Comparison of ENCODE assay signal across 9 cellular contexts in the genomic region with DNA sequence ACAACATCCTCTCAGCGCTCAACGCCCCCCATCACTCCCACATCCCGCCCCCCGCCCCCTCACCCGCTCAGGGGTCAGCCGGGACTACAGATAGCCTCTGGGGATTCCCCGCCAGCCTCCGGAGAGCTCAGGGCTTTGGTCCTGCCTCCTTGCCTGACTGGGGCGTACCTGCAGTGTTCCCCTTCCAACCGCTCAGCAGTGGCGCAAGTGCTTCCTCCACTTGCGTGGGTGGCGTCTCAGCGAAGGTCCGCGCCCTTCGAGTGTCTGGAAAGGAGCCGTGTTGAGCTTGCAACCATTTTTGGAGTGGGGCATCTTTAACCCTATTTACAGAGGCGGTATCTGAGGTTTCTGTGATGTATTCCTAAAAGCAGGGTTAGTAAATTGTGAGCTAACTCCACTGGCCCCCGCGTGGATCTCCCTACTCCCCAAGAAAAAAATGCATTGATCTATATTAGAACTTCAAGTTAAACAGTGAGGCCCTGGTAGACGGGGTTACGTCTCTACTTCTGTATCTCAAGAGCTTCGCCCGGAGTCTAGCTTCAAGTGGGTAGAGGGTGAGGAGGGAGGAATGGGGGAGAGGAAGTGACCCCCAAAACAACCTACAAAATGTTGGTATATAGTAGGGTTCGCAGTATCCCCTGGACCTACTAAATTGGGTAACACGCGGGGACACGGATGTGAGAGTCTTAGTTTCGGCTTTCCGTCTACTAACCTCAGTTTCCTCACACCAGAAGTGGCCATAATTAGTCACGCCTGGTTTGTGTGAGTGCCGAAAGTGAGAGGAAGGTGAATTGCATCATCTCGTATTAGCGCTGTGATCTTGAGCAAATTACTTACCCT. TPM values are rescaled to one million over a fixed set of nuclear protein-coding genes. Genes with fewer than 3 reads are reported as not detected.
DNase-seq lines count a peak whose midpoint lies in the region; ATAC-seq, FAIRE-seq and TF ChIP-seq lines count a peak whose summit lies in the region.
"Had no signal": no experiment of that assay in that cellular context is flagged by ENCODE, and none has a peak within 500 bp of the region (broad histone marks: within the 10 kb centered on the region; RNA-seq: fewer than 3 reads in every experiment).

No MANE protein-coding gene starts in this region.

- CTCF ChIA-PET in K562 (lab: Yijun Ruan, JAX; ENCODE audit: low intra/inter-chr PET ratio), result no interaction called here

- H3K9me3 ChIP-seq in K562 (replicated peaks; ENCODE audit: control insufficient read depth, insufficient read depth, low read depth, low read length) (no peaks in the 10 kb centered on the region), smooth muscle cell (replicated peaks; ENCODE audit: low read depth) (no peaks in the 10 kb centered on the region)

- TF ChIP-seq CTCF in HL-60 (IDR thresholded peaks at IDR 0.05; ENCODE audit: insufficient read depth, low read length) (no peak), K562 (IDR thresholded peaks at IDR 0.05 in 2 of 3, conservative IDR thresholded peaks at IDR 0.05 in 1 of 3; ENCODE audit: insufficient read depth in 2 of 3, low read depth in 1 of 3, low read length in 3 of 3) (no peak), smooth muscle cell (IDR thresholded peaks at IDR 0.05; ENCODE audit: borderline replicate concordance, insufficient read depth, poor library complexity, severe bottlenecking) (no peak)

- H3K4me1 ChIP-seq in K562 (replicated peaks in 1 of 2; ENCODE audit: control insufficient read depth in 2 of 2, insufficient read depth in 2 of 2, low read length in 2 of 2) (peaks cover 14 to 19% of the 10 kb centered on the region in 2 experiments; a peak in 4 of 5 replicates), smooth muscle cell (ENCODE audit: low read depth) (peaks cover 10% of the 10 kb centered on the region)

- no peak overlapping the region for H3K9ac ChIP-seq in K562 (ENCODE audit: insufficient read depth in 1 of 2, low read depth in 2 of 2, low read length in 2 of 2)
- H3K9ac ChIP-seq in smooth muscle cell (ENCODE audit: low read depth), result no peak overlapping the region

- peak overlapping the region; percentile 45 for H3K27ac ChIP-seq in HL-60 (replicated peaks)
- H3K27ac ChIP-seq in K562 (ENCODE audit: extremely low read depth, low read depth, low read length), result no peak overlapping the region
- no peak overlapping the region for H3K27ac ChIP-seq in smooth muscle cell (ENCODE audit: low read depth)

- TF ChIP-seq EP300 in K562 (IDR thresholded peaks at IDR 0.05; ENCODE audit: low read length), result no peak

- H3K4me2 ChIP-seq in K562 (ENCODE audit: insufficient read depth, low read length) (no peak overlapping the region), smooth muscle cell (no peak overlapping the region)

- H3K4me3 ChIP-seq in HL-60 (replicated peaks; ENCODE audit: insufficient read depth, low read length) (peak overlapping the region; percentile 29), K562 (no peak overlapping the region), smooth muscle cell (no peak overlapping the region)

- no peaks in the 10 kb centered on the region for H3K9me1 ChIP-seq in K562 (ENCODE audit: control insufficient read depth, insufficient read depth, low read length)

- H4K20me1 ChIP-seq in K562 (replicated peaks; ENCODE audit: control insufficient read depth, insufficient read depth, low read length) (no peaks in the 10 kb centered on the region), smooth muscle cell (ENCODE audit: low read depth) (no peaks in the 10 kb centered on the region)

- H2AFZ ChIP-seq in K562 (ENCODE audit: low read depth, low read length), result no peak overlapping the region
- H2AFZ ChIP-seq in smooth muscle cell (ENCODE audit: low read depth), result no peak overlapping the region

- BruUV-seq in K562 (replicated peaks; lab: Mats Ljungman, UMichigan), result no TSS peak

- FAIRE-seq in K562 (lab: Jason Lieb, UNC), result no peak
- FAIRE-seq: A204.1 had no signal

- H3K79me2 ChIP-seq in K562 (ENCODE audit: control insufficient read depth, insufficient read depth, low read length) (no peaks in the 10 kb centered on the region), smooth muscle cell (ENCODE audit: low read depth) (no peaks in the 10 kb centered on the region)

- TF ChIP-seq RAD21 in K562 (CRISPR knock-in tag; conservative IDR thresholded peaks at IDR 0.05 in 1 of 2, IDR thresholded peaks at IDR 0.05 in 1 of 2), result no peak

- POLR2A ChIA-PET in K562 (lab: Yijun Ruan, JAX), result no interaction called here

- intact Hi-C loops in K562 (cut with micrococcal nuclease), result no loop called here

- 40% methylated on average over 33 of the region's 35 CpGs for WGBS in K562 (ENCODE audit: insufficient coverage, low coverage, missing lambda C conversion rate)
- 54% methylated on average over 33 of the region's 35 CpGs for WGBS in smooth muscle cell (ENCODE audit: low lambda C conversion rate)

- H3K27me3 ChIP-seq in HL-60 (ENCODE audit: insufficient read depth, poor library complexity, severe bottlenecking) (peaks cover 45% of the 10 kb centered on the region), K562 (ENCODE audit: control insufficient read depth in 2 of 2, insufficient read depth in 2 of 2, low read length in 2 of 2) (peaks cover 4 to 36% of the 10 kb centered on the region in 2 experiments; a peak in 4 of 5 replicates), smooth muscle cell (ENCODE audit: low read depth) (peaks cover 85% of the 10 kb centered on the region)

- no peaks in the 10 kb centered on the region for H3F3A ChIP-seq in smooth muscle cell (ENCODE audit: low read depth)

- peak; percentile 4 for DNase-seq in DMS79 treated with DMSO at 0.1 percent for 48 hours (lab: John Stamatoyannopoulos, UW)
- DNase-seq in DMS79 (lab: John Stamatoyannopoulos, UW), result no peak
- peak; percentile 72 to 94 for DNase-seq in HL-60 (ENCODE audit: low read depth in 1 of 2, low spot score in 1 of 2)
- DNase-seq in K562 (ENCODE audit: extremely low read depth in 1 of 4, low spot score in 3 of 4), result peak in 1 of 4 experiments; percentile 6
- DNase-seq in occipital lobe (lab: John Stamatoyannopoulos, UW), result no peak
- no peak for DNase-seq in smooth muscle cell (lab: John Stamatoyannopoulos, UW; ENCODE audit: unreplicated experiment)
- no peak for DNase-seq in AML-193 (lab: John Stamatoyannopoulos, UW)

- ATAC-seq in GM21529 (IDR thresholded peaks at IDR 0.05; ENCODE audit: unreplicated experiment) (peak; percentile 80), K562 (peak; percentile 21; the same call in 1 of the 3 replicates)

- no peaks in the 10 kb centered on the region for H3K36me3 ChIP-seq in K562 (ENCODE audit: control insufficient read depth, insufficient read depth, low read length)
- no peaks in the 10 kb centered on the region for H3K36me3 ChIP-seq in smooth muscle cell (ENCODE audit: low read depth)

- in situ Hi-C loops in K562 (cut with MboI), result no loop called here

- TF ChIP-seq POLR2A in K562 (conservative IDR thresholded peaks at IDR 0.05), result no peak

TF ChIP-seq in K562, 482 proteins besides CTCF, POLR2A, EP300 and RAD21 (continues in another document):
- TF ChIP-seq GABPB1 (CRISPR knock-in tag; IDR thresholded peaks at IDR 0.05), result no peak
- no peak for TF ChIP-seq ZNF717 (CRISPR knock-in tag; IDR thresholded peaks at IDR 0.05)
- TF ChIP-seq MEF2A (IDR thresholded peaks at IDR 0.05; ENCODE audit: control insufficient read depth, low read depth, low read length), result no peak
- TF ChIP-seq NR2C1 (IDR thresholded peaks at IDR 0.05), result no peak
- TF ChIP-seq NR2C1 (tag; IDR thresholded peaks at IDR 0.05), result no peak

RNA-seq across cellular contexts. Expression of gene NKX3-2, which starts 16.1 kb away (rescaled TPM):
- 0.42 and 0.74 TPM in 2 replicates for total RNA-seq in K562 (2011; cell fraction: chromatin; rRNA removed; ENCODE audit: low replicate concordance)
- total RNA-seq in K562 (2011; cell fraction: nucleolus; rRNA removed), result 0.79 and 1.0 TPM in 2 replicates
- total RNA-seq in K562 (2011; cell fraction: nucleoplasm; rRNA removed), result 0.51 and 0.61 TPM in 2 replicates
- total RNA-seq in K562 (2014; rRNA removed) (0.32 and 0.73 TPM in 2 replicates), K562 (2014; rRNA removed; fragmentation: Illumina TruSeq; extraction: Trizol) (0.06 and 0.15 TPM in 2 replicates), K562 (2015; rRNA removed; fragmentation: Illumina TruSeq; extraction: Trizol) (0.54 and 0.60 TPM in 2 replicates), K562 (2021) (0.69 and 0.85 TPM in 2 replicates), occipital lobe (not detected), smooth muscle cell (3.6 and 4.4 TPM in 2 replicates)
- polyA plus RNA-seq in K562 (2011; rRNA removed) (0.22 and 0.49 TPM in 2 replicates), K562 (2014; fragmentation: Illumina TruSeq; extraction: Trizol) (0.16 and 0.26 TPM in 2 replicates), K562 (2014; fragmentation: Nextera tagmentation; extraction: Ambion mirVana) (under 1 TPM in 1 of 2 experiments, not detected in 1; 0.03 TPM), K562 (2014; rRNA removed) (0.81 and 1.1 TPM in 2 replicates), smooth muscle cell (4.0 and 6.7 TPM in 2 replicates)
- 0.51 and 0.52 TPM in 2 replicates for polyA plus RNA-seq in K562 (2011; cell fraction: cytosol; rRNA removed)
- polyA plus RNA-seq in K562 (2011; cell fraction: nucleus; rRNA removed), result 1.9 and 2.1 TPM in 2 replicates
- 0.84 and 0.85 TPM in 2 replicates for polyA plus RNA-seq in K562 (2012)
- 0.11 and 0.12 TPM in 2 replicates for polyA minus RNA-seq in K562 (2011; rRNA and poly(A)+ RNA removed)
- 0.29 and 0.46 TPM in 2 replicates for polyA minus RNA-seq in K562 (2011; cell fraction: cytosol; rRNA and poly(A)+ RNA removed)
- 0.40 and 1.00 TPM in 2 replicates for polyA minus RNA-seq in K562 (2011; cell fraction: nucleus; rRNA and poly(A)+ RNA removed)

RNA-seq across cellular contexts. Expression of gene RAB28, which starts 44.1 kb away (rescaled TPM):
- 18.1 and 35.6 TPM in 2 replicates for total RNA-seq in K562 (2011; cell fraction: chromatin; rRNA removed; ENCODE audit: low replicate concordance)
- 8.5 and 12.8 TPM in 2 replicates for total RNA-seq in K562 (2011; cell fraction: nucleolus; rRNA removed)
- 17.7 and 29.4 TPM in 2 replicates for total RNA-seq in K562 (2011; cell fraction: nucleoplasm; rRNA removed)
- 11.1 and 11.7 TPM in 2 replicates for total RNA-seq in K562 (2014; rRNA removed)
- 23.0 and 26.2 TPM in 2 replicates for total RNA-seq in K562 (2014; rRNA removed; fragmentation: Illumina TruSeq; extraction: Trizol)
- 24.1 and 30.0 TPM in 2 replicates for total RNA-seq in K562 (2015; rRNA removed; fragmentation: Illumina TruSeq; extraction: Trizol)
- 17.5 and 18.0 TPM in 2 replicates for total RNA-seq in K562 (2021)
- polyA plus RNA-seq in K562 (2011; rRNA removed), result 34.2 and 40.4 TPM in 2 replicates
- 10.8 and 21.3 TPM in 2 replicates for polyA plus RNA-seq in K562 (2011; cell fraction: cytosol; rRNA removed)
- 19.7 and 26.9 TPM in 2 replicates for polyA plus RNA-seq in K562 (2011; cell fraction: nucleus; rRNA removed)
- 16.9 and 20.4 TPM in 2 replicates for polyA plus RNA-seq in K562 (2012)
- 23.2 and 25.5 TPM in 2 replicates for polyA plus RNA-seq in K562 (2014; fragmentation: Illumina TruSeq; extraction: Trizol)
- polyA plus RNA-seq in K562 (2014; fragmentation: Nextera tagmentation; extraction: Ambion mirVana), result 1 to 10 TPM; 6.7 to 9.5 TPM
- polyA plus RNA-seq in K562 (2014; rRNA removed), result 24.3 and 27.2 TPM in 2 replicates
- polyA minus RNA-seq in K562 (2011; rRNA and poly(A)+ RNA removed), result 17.5 and 25.7 TPM in 2 replicates
- polyA minus RNA-seq in K562 (2011; cell fraction: cytosol; rRNA and poly(A)+ RNA removed), result 7.4 and 12.3 TPM in 2 replicates
- polyA minus RNA-seq in K562 (2011; cell fraction: nucleus; rRNA and poly(A)+ RNA removed), result 22.5 and 33.3 TPM in 2 replicates
- 31.4 TPM for total RNA-seq in occipital lobe
- 37.2 and 40.7 TPM in 2 replicates for total RNA-seq in smooth muscle cell
- polyA plus RNA-seq in smooth muscle cell, result 32.8 and 36.8 TPM in 2 replicates

Comparison
In these comparisons a context has a peak if more than half of its experiments do, and no peak if none do; other contexts are left out.
1. DNase-seq: peak in DMS79 treated with DMSO at 0.1 percent for 48 hours (single experiment) and HL-60 (2 of 2); none in DMS79 (single experiment), occipital lobe (single experiment), smooth muscle cell (single experiment) and AML-193 (0 of 2).